Comparison of ENCODE assay signal across 25 cellular contexts in genomic region chr11:66016793-66017177, GRCh38. TPM values are rescaled to one million over a fixed set of nuclear protein-coding genes. Genes with fewer than 3 reads are reported as not detected.
"Had no signal": no experiment of that assay in that cellular context is flagged by ENCODE, and none has a peak within 500 bp of the region (broad histone marks: within the 10 kb centered on the region; RNA-seq: fewer than 3 reads in every experiment).

No MANE protein-coding gene starts in this region.

- ATAC-seq: activated naive CD4-positive, alpha-beta T cell treated with anti-CD3 and anti-CD28 coated beads, Interleukin-2, amount 50 U/mL, for 72 hours; activated T-helper 17 cell treated with anti-CD3 and anti-CD28 coated beads, Interleukin-2, amount 50 U/mL, for 72 hours; effector memory CD8-positive, alpha-beta T cell; natural killer cell treated with Interleukin-12 subunit alpha and Interleukin-12 subunit beta and Interleukin-15 and Interleukin-18, amount 100 ng/mL, for 72 hours; T-cell had no signal

- H3K9me3 ChIP-seq: esophagus muscularis mucosa, neutrophil, sigmoid colon, spleen, tibial nerve had no signal

- H3K4me3 ChIP-seq: dorsolateral prefrontal cortex, esophagus muscularis mucosa, sigmoid colon, spleen, tibial nerve had no signal

- H3K27ac ChIP-seq: dorsolateral prefrontal cortex, esophagus muscularis mucosa, neutrophil, sigmoid colon, spleen, tibial nerve, WERI-Rb-1 had no signal

- DNase-seq: activated CD4-positive, alpha-beta T cell treated with anti-CD3 and anti-CD28 coated beads, Interleukin-2, amount 50 U/mL, for 1 hour; activated CD4-positive, CD25-positive, alpha-beta regulatory T cell treated with anti-CD3 and anti-CD28 coated beads, Interleukin-2, amount 50 U/mL, for 72 hours; activated T-cell treated with anti-CD3 and anti-CD28 coated beads, Interleukin-2, amount 50 U/mL, for 1 hour; central memory CD4-positive, alpha-beta T cell; dorsolateral prefrontal cortex; effector memory CD8-positive, alpha-beta T cell; hippocampal formation; left ventricle myocardium superior; mammary epithelial cell; midbrain; sigmoid colon; spleen; stimulated activated CD4-positive, alpha-beta T cell treated with anti-CD3 and anti-CD28 coated beads, Interleukin-4, amount 100 ng/mL, for 1 hour; T-cell; WERI-Rb-1 had no signal

- H3K36me3 ChIP-seq: esophagus muscularis mucosa, neutrophil, sigmoid colon, spleen, tibial nerve, WERI-Rb-1 had no signal

RNA-seq across cellular contexts. Expression of gene CST6, which starts 5.0 kb away (rescaled TPM):
- total RNA-seq: astrocyte, esophagus muscularis mucosa, frontal cortex, left ventricle myocardium superior, sigmoid colon, spleen, T-cell had no signal

RNA-seq across cellular contexts. Expression of gene CATSPER1, which starts 9.5 kb away (rescaled TPM):
- total RNA-seq: frontal cortex, left ventricle myocardium superior, sigmoid colon, T-cell, urinary bladder had no signal

RNA-seq across cellular contexts. Expression of gene GAL3ST3, which starts 32.2 kb away (rescaled TPM):
- total RNA-seq: endothelial cell of umbilical vein; natural killer cell treated with Interleukin-12 subunit alpha and Interleukin-12 subunit beta and Interleukin-15 and Interleukin-18, amount 100 ng/mL, for 72 hours; sigmoid colon; spleen; tibial nerve had no signal
- polyA plus RNA-seq: mammary epithelial cell, urinary bladder had no signal
